ENCODE assay signal across 8 cellular contexts in the genomic region with DNA sequence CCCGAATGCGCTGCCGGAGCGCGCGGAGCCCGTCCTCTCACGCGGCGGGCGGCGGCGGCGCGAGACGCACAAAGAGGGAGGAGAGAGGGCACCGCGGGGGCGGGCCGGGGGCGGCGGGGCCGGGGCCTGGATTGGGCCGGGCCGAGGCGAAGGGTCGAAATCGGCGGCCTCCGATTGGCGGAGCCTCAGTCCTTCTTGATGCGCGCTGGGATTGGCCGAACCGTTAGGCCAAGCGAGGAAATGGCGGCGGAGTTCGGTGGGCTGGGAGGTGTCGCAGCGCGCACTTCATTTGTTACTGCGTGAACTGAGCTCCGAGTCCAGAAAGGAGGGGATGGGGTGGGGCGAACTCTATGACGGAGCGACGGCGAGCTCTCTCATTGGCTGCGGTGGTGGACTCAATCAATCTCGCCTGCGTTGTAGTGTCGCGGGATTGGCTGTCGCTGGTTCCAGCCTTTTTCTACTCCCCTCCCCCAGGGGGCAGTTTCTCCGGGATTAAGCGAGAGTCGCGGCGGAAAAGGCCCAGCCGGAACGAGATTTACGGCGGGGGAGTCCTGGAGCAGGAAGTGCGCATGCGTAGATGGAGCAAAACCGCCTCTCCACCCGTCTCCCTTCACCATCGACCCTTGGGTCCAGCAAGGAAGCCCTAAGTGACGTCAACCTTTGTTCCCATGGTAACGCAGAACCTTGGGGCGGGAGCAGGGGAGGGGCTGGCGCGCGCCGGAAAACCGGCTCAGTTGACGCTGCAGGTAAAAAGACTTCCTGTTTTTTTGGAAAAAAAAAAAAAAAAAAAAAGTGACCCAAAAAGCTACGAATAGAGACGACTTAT. TPM values are rescaled to one million over a fixed set of nuclear protein-coding genes. Genes with fewer than 3 reads are reported as not detected.
DNase-seq lines count a peak whose midpoint lies in the region; ATAC-seq, FAIRE-seq and TF ChIP-seq lines count a peak whose summit lies in the region.

A gene with protein sequence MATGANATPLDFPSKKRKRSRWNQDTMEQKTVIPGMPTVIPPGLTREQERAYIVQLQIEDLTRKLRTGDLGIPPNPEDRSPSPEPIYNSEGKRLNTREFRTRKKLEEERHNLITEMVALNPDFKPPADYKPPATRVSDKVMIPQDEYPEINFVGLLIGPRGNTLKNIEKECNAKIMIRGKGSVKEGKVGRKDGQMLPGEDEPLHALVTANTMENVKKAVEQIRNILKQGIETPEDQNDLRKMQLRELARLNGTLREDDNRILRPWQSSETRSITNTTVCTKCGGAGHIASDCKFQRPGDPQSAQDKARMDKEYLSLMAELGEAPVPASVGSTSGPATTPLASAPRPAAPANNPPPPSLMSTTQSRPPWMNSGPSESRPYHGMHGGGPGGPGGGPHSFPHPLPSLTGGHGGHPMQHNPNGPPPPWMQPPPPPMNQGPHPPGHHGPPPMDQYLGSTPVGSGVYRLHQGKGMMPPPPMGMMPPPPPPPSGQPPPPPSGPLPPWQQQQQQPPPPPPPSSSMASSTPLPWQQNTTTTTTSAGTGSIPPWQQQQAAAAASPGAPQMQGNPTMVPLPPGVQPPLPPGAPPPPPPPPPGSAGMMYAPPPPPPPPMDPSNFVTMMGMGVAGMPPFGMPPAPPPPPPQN (minus strand): TSS at position 70 of the 826 bp plus-strand sequence. CDS start 150 bp downstream, outside the sequence.

- H2BK120ac ChIP-seq in H1 (replicated peaks; ENCODE audit: low read depth, low read length): no peak within 1 kb of the TSS

- peak; percentile 93 to 94 for TF ChIP-seq POLR2A in H1 (IDR thresholded peaks at IDR 0.05; ENCODE audit: control extremely low read depth in 1 of 2, low read depth in 2 of 2, low read length in 2 of 2)

- no peak within 1 kb of the TSS for H3K23ac ChIP-seq in H1 (ENCODE audit: insufficient read length)

- peak within 1 kb of the TSS; percentile 100 for H3K27ac Mint-ChIP-seq in memory B cell

- TF ChIP-seq RAD21 in H1 (IDR thresholded peaks at IDR 0.05 in 1 of 2, conservative IDR thresholded peaks at IDR 0.05 in 1 of 2; ENCODE audit: low read depth in 2 of 2, low read length in 2 of 2): no peak

- peak; percentile 95 for FAIRE-seq in H1 (lab: Jason Lieb, UNC)

- H3K14ac ChIP-seq in H1 (ENCODE audit: insufficient read length): no peak within 1 kb of the TSS

- peak within 1 kb of the TSS; percentile 89 for H3K4me3 Mint-ChIP-seq in memory B cell

- H4K8ac ChIP-seq in H1 (ENCODE audit: extremely low read depth, insufficient read depth, low read length): peak within 1 kb of the TSS; percentile 96

- H3K79me2 ChIP-seq in H1 (ENCODE audit: control insufficient read depth in 1 of 2, insufficient read depth in 2 of 2, low read length in 2 of 2): peaks cover 23 to 39% of the 10 kb centered on the region in 2 experiments

- peak within 1 kb of the TSS; percentile 34 for H4K5ac ChIP-seq in H1 (ENCODE audit: insufficient read length, low read depth, low read length)

- no peak for TF ChIP-seq EP300 in H1 (IDR thresholded peaks at IDR 0.05; ENCODE audit: borderline replicate concordance in 1 of 2, low read depth in 2 of 2, low read length in 2 of 2)

- H3K9me3 Mint-ChIP-seq in memory B cell: no peaks in the 10 kb centered on the region

- peak within 1 kb of the TSS; percentile 45 for H3K4ac ChIP-seq in H1 (replicated peaks; ENCODE audit: insufficient read length, low read depth, low read length)

- H2AFZ ChIP-seq in H1 (ENCODE audit: low read length): no peak within 1 kb of the TSS

- H2AK5ac ChIP-seq in H1 (ENCODE audit: low read depth, low read length): no peak within 1 kb of the TSS

- peak; percentile 72 for ATAC-seq in GM21360 (IDR thresholded peaks at IDR 0.05; ENCODE audit: unreplicated experiment)
- peak; percentile 79 for ATAC-seq in memory B cell (ENCODE audit: low read depth)

- no peak within 1 kb of the TSS for H4K91ac ChIP-seq in H1 (replicated peaks; ENCODE audit: insufficient read length, low read length)

- H3K23me2 ChIP-seq in H1 (ENCODE audit: low read depth, low read length): peaks cover 9% of the 10 kb centered on the region

- H3K9ac ChIP-seq in H1 (replicated peaks in 1 of 4; ENCODE audit: extremely low read depth in 1 of 4, low read depth in 3 of 4, low read length in 3 of 4): peak within 1 kb of the TSS; percentile 89 to 99 (median 93)

- H3K56ac ChIP-seq in H1 (replicated peaks; ENCODE audit: insufficient read length, low read depth, low read length): peak within 1 kb of the TSS; percentile 73

- H3K27me3 ChIP-seq in H1 (replicated peaks in 1 of 4; ENCODE audit: control insufficient read depth in 3 of 4, extremely low read depth in 1 of 4, insufficient read depth in 3 of 4, low read length in 3 of 4): no peaks in the 10 kb centered on the region

- H3K4me1 Mint-ChIP-seq in memory B cell: peaks cover 35% of the 10 kb centered on the region

- H4K20me1 ChIP-seq in H1 (replicated peaks in 1 of 2; ENCODE audit: control insufficient read depth in 1 of 2, insufficient read depth in 2 of 2, low read length in 2 of 2): peaks cover 21 to 27% of the 10 kb centered on the region in 2 experiments

- H2BK5ac ChIP-seq in H1 (ENCODE audit: low read depth, low read length): peak within 1 kb of the TSS; percentile 64

- H3K27me3 Mint-ChIP-seq in memory B cell: no peaks in the 10 kb centered on the region

- POLR2A ChIA-PET in H1 (lab: Charles Lee; ENCODE audit: partially characterized antibody): interaction anchor here (0.5 to 29.2 kb wide), 20 partner anchors 9 to 468 kb away, joined by 3 to 1087 read pairs (median 4); a partner anchor contains a TSS

- H3K4me1 ChIP-seq in H1 (replicated peaks in 1 of 4; ENCODE audit: control insufficient read depth in 3 of 4, insufficient read depth in 4 of 4, low read length in 3 of 4): peaks cover 2 to 6% (median 5%) of the 10 kb centered on the region in 4 experiments; a peak in 5 of 7 replicates

- CTCF ChIA-PET in H1 (lab: Charles Lee; ENCODE audit: partially characterized antibody): interaction anchor here (0.9 to 1.6 kb wide), 10 partner anchors 9 to 110 kb away, joined by 3 to 7 read pairs (median 4); a partner anchor contains a TSS

- TF ChIP-seq CTCF in H1 (IDR thresholded peaks at IDR 0.05; ENCODE audit: control extremely low read depth in 1 of 3, insufficient read depth in 1 of 3, low read depth in 1 of 3, low read length in 3 of 3): peak in 1 of 3 experiments; percentile 24; a peak in 1 of 4 replicates

- H3K9me3 ChIP-seq in H1 (ENCODE audit: insufficient read depth in 2 of 2, low read depth in 1 of 2, low read length in 1 of 2): no peaks in the 10 kb centered on the region

- H2BK12ac ChIP-seq in H1 (ENCODE audit: low read depth, low read length): no peak within 1 kb of the TSS

- peak within 1 kb of the TSS; percentile 93 for H3K27ac ChIP-seq in H1 (ENCODE audit: low read depth, low read length)

- peaks cover 28 to 35% (median 32%) of the 10 kb centered on the region in 4 experiments for H3K36me3 ChIP-seq in H1 (ENCODE audit: control insufficient read depth in 2 of 4, insufficient read depth in 4 of 4, low read length in 3 of 4)

- H2BK20ac ChIP-seq in H1 (ENCODE audit: low read length): no peak within 1 kb of the TSS

- H2BK15ac ChIP-seq in H1 (ENCODE audit: low read length): no peak within 1 kb of the TSS

- peak within 1 kb of the TSS; percentile 69 to 99 (median 95) for H3K4me3 ChIP-seq in H1 (ENCODE audit: extremely low read depth in 1 of 4, insufficient read depth in 2 of 4, low read depth in 3 of 4, low read length in 4 of 4)

- 0 out of 2 replicates have a peak within 1 kb of the TSS, but pooled peaks have one; percentile 38 for H3K18ac ChIP-seq in H1 (ENCODE audit: extremely low read depth, low read length)

- peak within 1 kb of the TSS; percentile 84 to 92 for H3K4me2 ChIP-seq in H1 (ENCODE audit: insufficient read depth in 1 of 2, low read depth in 2 of 2, low read length in 2 of 2)

- WGBS in H1 (ENCODE audit: extremely low coverage in 1 of 2, insufficient coverage in 1 of 2, insufficient read length in 1 of 2, insufficient replicate concordance in 2 of 2, low coverage in 1 of 2, low lambda C conversion rate in 2 of 2, missing lambda C conversion rate in 1 of 2), 2 experiments: 1% methylated on average over 33 of the region's 80 CpGs; no CpG with 5 or more reads in 1 of the 2 experiments

- H3K79me1 ChIP-seq in H1 (ENCODE audit: low read depth, low read length): peaks cover 5% of the 10 kb centered on the region; the same call in 1 of the 2 replicates

- peaks cover 23% of the 10 kb centered on the region for H3K36me3 Mint-ChIP-seq in memory B cell

- DNase-seq in COLO829 (ENCODE audit: low spot score) (peak; percentile 99), HT1080 (ENCODE audit: low read depth) (peak; percentile 100), NOMO-1 treated with DMSO at 0.1 percent for 48 hours (lab: John Stamatoyannopoulos, UW; ENCODE audit: unreplicated experiment) (peak; percentile 100), H1 (ENCODE audit: low read depth in 1 of 2, low spot score in 2 of 2) (peak; percentile 97 to 99), memory B cell (ENCODE audit: low spot score in 2 of 2) (peak; percentile 90 to 99)
- peak; percentile 97 to 99 for DNase-seq in activated CD8-positive, alpha-beta memory T cell treated with anti-CD3 and anti-CD28 coated beads for 4 hours (ENCODE audit: low read depth in 2 of 2)
- DNase-seq in stimulated activated CD8-positive, alpha-beta memory T cell treated with anti-CD3 and anti-CD28 coated beads, Interleukin-12 subunit alpha, Interleukin-12 subunit beta, amount 100 ng/mL, for 24 hours (ENCODE audit: extremely low read depth): peak; percentile 97

TF ChIP-seq in H1, 55 proteins besides CTCF, POLR2A, EP300 and RAD21 (continues in another document):
- TF ChIP-seq ASH2L (IDR thresholded peaks at IDR 0.05; ENCODE audit: low read length): peak; percentile 32
- no peak for TF ChIP-seq GABPA (IDR thresholded peaks at IDR 0.05; ENCODE audit: borderline replicate concordance, insufficient read depth, low read length)
- peak; percentile 71 for TF ChIP-seq CREB1 (IDR thresholded peaks at IDR 0.05)
- TF ChIP-seq NANOG (IDR thresholded peaks at IDR 0.05; ENCODE audit: insufficient read depth, low read depth, low read length, poor library complexity, severe bottlenecking): no peak

RNA-seq across cellular contexts. Expression of the gene that starts here (rescaled TPM):
- total RNA-seq in HT1080 (2014; rRNA removed; shearing (Covaris generic)): 110 and 153 TPM in 2 replicates
- polyA plus RNA-seq in HT1080 (2015; cell fraction: cytosol; rRNA removed): 165 and 231 TPM in 2 replicates
- 334 and 342 TPM in 2 replicates for polyA plus RNA-seq in HT1080 (2015; cell fraction: nucleus; rRNA removed)
- total RNA-seq in H1 (2021; fragmentation: NEBNext Ultra II Directional; extraction: Animal tissue kit (Norgen Biotek cat#: 25700)): 353 and 365 TPM in 2 replicates
- 72.7 and 110 TPM in 2 replicates for polyA plus RNA-seq in H1 (2011; rRNA removed)
- 70.0 TPM for polyA plus RNA-seq in H1 (2011; cell fraction: cytosol; rRNA removed)
- polyA plus RNA-seq in H1 (2011; cell fraction: nucleus; rRNA removed): 197 TPM
- polyA plus RNA-seq in H1 (2012, experiment 1 of 2): 259 to 328 TPM (median 273 TPM) in 4 replicates
- polyA plus RNA-seq in H1 (2012, experiment 2 of 2): 150 TPM
- 194 TPM for polyA plus RNA-seq in H1 (2013, experiment 1 of 2)
- polyA plus RNA-seq in H1 (2013, experiment 2 of 2): 181 TPM
- 75.9 and 88.7 TPM in 2 replicates for polyA minus RNA-seq in H1 (2011; rRNA and poly(A)+ RNA removed)
- polyA minus RNA-seq in H1 (2011; cell fraction: cytosol; rRNA and poly(A)+ RNA removed): 107 TPM
- 210 TPM for polyA minus RNA-seq in H1 (2011; cell fraction: nucleus; rRNA and poly(A)+ RNA removed)

Comparison
In these comparisons a context has a peak if more than half of its experiments do, and no peak if none do; other contexts are left out.
1. Peak in every context shown above with its lines: DNase-seq, ATAC-seq, H3K4me3 ChIP-seq and H3K27ac ChIP-seq.